Comparison of ENCODE assay signal across 11 cellular contexts in genomic region chr14:51419685-51420084, GRCh38.
DNase-seq lines count a peak whose midpoint lies in the region; ATAC-seq, FAIRE-seq and TF ChIP-seq lines count a peak whose summit lies in the region.
"Had no signal": no experiment of that assay in that cellular context is flagged by ENCODE, and none has a peak within 500 bp of the region (broad histone marks: within the 10 kb centered on the region; RNA-seq: fewer than 3 reads in every experiment).

No MANE protein-coding gene starts in this region.

- H3K4me3 ChIP-seq in CD4-positive, alpha-beta memory T cell (ENCODE audit: low read length in 2 of 2) = no peak overlapping the region
- H3K4me3 ChIP-seq in keratinocyte (ENCODE audit: control insufficient read depth in 2 of 3, extremely low read depth in 1 of 3, insufficient read depth in 2 of 3, low read depth in 1 of 3, low read length in 3 of 3) (no peak overlapping the region), esophagus muscularis mucosa (no peak overlapping the region), aorta (ENCODE audit: low read length in 2 of 2) (no peak overlapping the region)

- no peak for TF ChIP-seq POLR2A in esophagus muscularis mucosa (IDR thresholded peaks at IDR 0.05; ENCODE audit: low read depth)

- intact Hi-C loops in CD4-positive, alpha-beta memory T cell (cut with micrococcal nuclease) = no loop called here
- intact Hi-C loops in esophagus muscularis mucosa (cut with DNase I) (no loop called here), aorta (cut with DNase I) (no loop called here)

- peaks cover 8 to 82% (median 58%) of the 10 kb centered on the region in 8 donors for H3K9me3 Mint-ChIP-seq in CD4-positive, alpha-beta memory T cell

- CTCF ChIA-PET in CD4-positive, alpha-beta memory T cell (lab: Charles Lee; ENCODE audit: partially characterized antibody) = no interaction called here

- no peak overlapping the region for H3K4me2 ChIP-seq in keratinocyte (ENCODE audit: control insufficient read depth, extremely low read depth, insufficient read depth, low read depth, low read length)

- DNase-seq in CD4-positive, alpha-beta memory T cell = peak; percentile 54 to 83 (median 78)
- DNase-seq in NAMALWA (ENCODE audit: low spot score) (peak; percentile 48), activated T-cell treated with anti-CD3 and anti-CD28 coated beads for 4 hours (peak; percentile 1), keratinocyte (ENCODE audit: low read depth, low spot score) (no peak), esophagus muscularis mucosa (ENCODE audit: extremely low spot score) (no peak), aorta (no peak)
- DNase-seq: amygdala, NCI-H446, substantia nigra had no signal

- peaks cover 10 to 27% (median 11%) of the 10 kb centered on the region in 4 donors for H3K4me1 Mint-ChIP-seq in CD4-positive, alpha-beta memory T cell

- peak overlapping the region in 4 of 8 donors; percentile 52 to 61 (median 56) for H3K4me3 Mint-ChIP-seq in CD4-positive, alpha-beta memory T cell

- no peak overlapping the region for H3K27ac ChIP-seq in CD4-positive, alpha-beta memory T cell (ENCODE audit: low read depth, low read length)
- H3K27ac ChIP-seq in keratinocyte (ENCODE audit: control insufficient read depth, insufficient read depth, low read length) (no peak overlapping the region), esophagus muscularis mucosa (replicated peaks in 1 of 4) (no peak overlapping the region), aorta (ENCODE audit: low read depth in 1 of 2, low read length in 2 of 2) (no peak overlapping the region)

- POLR2A ChIA-PET in CD4-positive, alpha-beta memory T cell (lab: Charles Lee; ENCODE audit: partially characterized antibody) = no interaction called here

- H3K9me3 ChIP-seq in CD4-positive, alpha-beta memory T cell (ENCODE audit: control insufficient read depth in 1 of 2, low read length in 2 of 2) = peaks cover 0 to 11% of the 10 kb centered on the region in 2 donors
- H3K9me3 ChIP-seq in keratinocyte (ENCODE audit: control insufficient read depth, low read depth, low read length) (peaks cover 10% of the 10 kb centered on the region), esophagus muscularis mucosa (peaks cover 0 to 17% (median 7%) of the 10 kb centered on the region in 4 donors), aorta (ENCODE audit: control insufficient read depth, low read length) (peaks cover 5% of the 10 kb centered on the region)

- no peak overlapping the region for H2AFZ ChIP-seq in keratinocyte (ENCODE audit: control insufficient read depth, low read length)

- ATAC-seq in GM18520 (IDR thresholded peaks at IDR 0.05; ENCODE audit: unreplicated experiment) = no peak
- no peak for ATAC-seq in HG03175 (IDR thresholded peaks at IDR 0.05; ENCODE audit: unreplicated experiment)
- ATAC-seq in aorta (ENCODE audit: low FRiP score) = no peak

- peak overlapping the region; percentile 67 to 93 (median 84) for H3K27ac Mint-ChIP-seq in CD4-positive, alpha-beta memory T cell

- H4K20me1 ChIP-seq in keratinocyte (ENCODE audit: control insufficient read depth, extremely low read depth, insufficient read depth, low read length) = no peaks in the 10 kb centered on the region

- TF ChIP-seq CTCF in keratinocyte (optimal IDR thresholded peaks at IDR 0.05 in 1 of 3, IDR thresholded peaks at IDR 0.05 in 1 of 3, conservative IDR thresholded peaks at IDR 0.05 in 1 of 3; ENCODE audit: extremely low read depth in 1 of 3, insufficient read depth in 2 of 3, low read length in 3 of 3) = no peak
- no peak for TF ChIP-seq CTCF in esophagus muscularis mucosa (IDR thresholded peaks at IDR 0.05)

- H3K9ac ChIP-seq in keratinocyte (ENCODE audit: control insufficient read depth, extremely low read depth, insufficient read depth, low read length) = no peak overlapping the region

- peaks cover 23% of the 10 kb centered on the region for H3K4me1 ChIP-seq in CD4-positive, alpha-beta memory T cell (ENCODE audit: insufficient read depth, low read length)
- H3K4me1 ChIP-seq in keratinocyte (ENCODE audit: control insufficient read depth, extremely low read depth, insufficient read depth, low read length) (no peaks in the 10 kb centered on the region), esophagus muscularis mucosa (peaks cover 0 to 6% (median under 1%) of the 10 kb centered on the region in 4 donors), aorta (ENCODE audit: control insufficient read depth in 1 of 2, insufficient read depth in 2 of 2, low read length in 2 of 2) (no peaks in the 10 kb centered on the region)

- WGBS in esophagus muscularis mucosa = 70% methylated on average over 7 of the region's 7 CpGs
- 84 to 86% methylated on average over 7 of the region's 7 CpGs for WGBS in aorta, 2 donors

- no peaks in the 10 kb centered on the region for H3K79me2 ChIP-seq in keratinocyte (ENCODE audit: control insufficient read depth, insufficient read depth, low read length)

- no peaks in the 10 kb centered on the region for H3K36me3 ChIP-seq in CD4-positive, alpha-beta memory T cell (ENCODE audit: insufficient read depth, low read length)
- H3K36me3 ChIP-seq in keratinocyte (ENCODE audit: control insufficient read depth in 2 of 2, extremely low read depth in 1 of 2, insufficient read depth in 2 of 2, low read length in 2 of 2) (no peaks in the 10 kb centered on the region), esophagus muscularis mucosa (no peaks in the 10 kb centered on the region), aorta (ENCODE audit: control insufficient read depth in 1 of 2, insufficient read depth in 2 of 2, low read length in 1 of 2) (no peaks in the 10 kb centered on the region)

- peak; percentile 36 for FAIRE-seq in keratinocyte (lab: Jason Lieb, UNC)

- TF ChIP-seq EP300 in esophagus muscularis mucosa (IDR thresholded peaks at IDR 0.05) = no peak

- no peaks in the 10 kb centered on the region for H3K27me3 ChIP-seq in CD4-positive, alpha-beta memory T cell (ENCODE audit: insufficient read depth, low read length)
- no peaks in the 10 kb centered on the region for H3K27me3 ChIP-seq in keratinocyte (ENCODE audit: control insufficient read depth, extremely low read depth, insufficient read depth, low read length)
- H3K27me3 ChIP-seq in esophagus muscularis mucosa = no peaks in the 10 kb centered on the region
- H3K27me3 ChIP-seq in aorta (ENCODE audit: control insufficient read depth in 1 of 2, insufficient read depth in 2 of 2, low read length in 1 of 2) = no peaks in the 10 kb centered on the region

- no peaks in the 10 kb centered on the region for H3K9me1 ChIP-seq in keratinocyte (ENCODE audit: control insufficient read depth, extremely low read depth, insufficient read depth, low read length)

- peaks cover 5 to 19% of the 10 kb centered on the region in 2 donors for H3K36me3 Mint-ChIP-seq in CD4-positive, alpha-beta memory T cell

- dilution Hi-C loops in keratinocyte (cut with MboI; ENCODE audit: extremely low pct_ligation_motif_present, low sequenced_read_pairs) = no loop called here

- H3K27me3 Mint-ChIP-seq in CD4-positive, alpha-beta memory T cell = peaks cover 4 to 13% of the 10 kb centered on the region in 2 donors

Comparison
In these comparisons a context has a peak if more than half of its experiments do, and no peak if none do; other contexts are left out.
1. DNase-seq: peak in CD4-positive, alpha-beta memory T cell (5 of 5), NAMALWA (single experiment) and activated T-cell treated with anti-CD3 and anti-CD28 coated beads for 4 hours (single experiment); none in keratinocyte (single experiment), esophagus muscularis mucosa (single experiment) and aorta (0 of 2).